Comparison of ENCODE assay signal across 1 cellular context in the genomic region with DNA sequence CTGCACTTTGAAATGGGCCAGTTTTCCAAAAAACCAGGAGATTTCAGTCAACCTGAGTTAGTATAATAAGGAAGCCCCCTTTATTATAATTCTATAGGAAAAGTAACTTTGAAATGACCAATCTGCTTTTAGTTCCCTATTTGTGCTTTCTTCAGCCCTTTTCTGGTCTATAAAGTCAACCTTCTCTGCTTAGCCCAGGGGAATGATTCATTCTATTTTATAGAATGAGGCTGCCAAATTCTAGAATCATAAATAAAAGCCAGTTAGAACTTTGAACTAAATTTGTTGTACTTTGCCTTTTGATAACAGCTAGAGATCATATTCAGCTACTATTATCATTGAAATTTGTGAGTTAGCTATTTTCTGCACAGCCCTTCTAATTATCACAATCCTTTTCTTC.
TF ChIP-seq lines count a peak whose summit lies in the region.

No MANE protein-coding gene starts in this region.

TF ChIP-seq in endothelial cell of umbilical vein, 7 proteins besides CTCF, POLR2A, EP300 and RAD21 (continued from another document):
- TF ChIP-seq MYC (IDR thresholded peaks at IDR 0.05; ENCODE audit: low read depth, low read length) = no peak
- TF ChIP-seq EZH2 (IDR thresholded peaks at IDR 0.05; ENCODE audit: borderline replicate concordance, low read depth, low read length, severe bottlenecking) = no peak
- TF ChIP-seq JUN (IDR thresholded peaks at IDR 0.05; ENCODE audit: borderline replicate concordance, insufficient read depth, insufficient read length, low read depth) = no peak
- TF ChIP-seq FOS (IDR thresholded peaks at IDR 0.05; ENCODE audit: borderline replicate concordance, insufficient read depth, low read length) = no peak
- no peak for TF ChIP-seq GATA2 (IDR thresholded peaks at IDR 0.05; ENCODE audit: insufficient read depth, insufficient read length, low read depth, low read length)
